ENCODE assay signal across 24 cellular contexts in genomic region chr10:1280436-1281401, GRCh38.
DNase-seq lines count a peak whose midpoint lies in the region; ATAC-seq and TF ChIP-seq lines count a peak whose summit lies in the region.
"Had no signal": no experiment of that assay in that cellular context is flagged by ENCODE, and none has a peak within 500 bp of the region (broad histone marks: within the 10 kb centered on the region; RNA-seq: fewer than 3 reads in every experiment).

No MANE protein-coding gene starts in this region.

- H2AFZ ChIP-seq in neural progenitor cell (replicated peaks), result no peak overlapping the region

- H3K9ac ChIP-seq in HUES6 (ENCODE audit: low read length) (peak overlapping the region; percentile 16), neural progenitor cell (no peak overlapping the region)

- no peaks in the 10 kb centered on the region for H3K79me2 ChIP-seq in neural progenitor cell (ENCODE audit: low read depth)

- H3K4me1 ChIP-seq in HUES6 (ENCODE audit: control insufficient read depth, insufficient read depth, low read length) (peaks cover 4% of the 10 kb centered on the region; the same call in 1 of the 2 replicates), neural progenitor cell (peaks cover 7% of the 10 kb centered on the region)
- H3K4me1 ChIP-seq: BE2C had no signal

- H3K4me3 ChIP-seq in HUES6 (ENCODE audit: low read depth, low read length) (no peak overlapping the region), neural progenitor cell (no peak overlapping the region), H7 (ENCODE audit: insufficient read depth, low read depth, low read length) (no peak overlapping the region)

- no peaks in the 10 kb centered on the region for H3K27me3 ChIP-seq in HUES6 (ENCODE audit: control insufficient read depth, insufficient read depth, low read length)
- H3K27me3 ChIP-seq in neural progenitor cell, result no peaks in the 10 kb centered on the region
- H3K27me3 ChIP-seq in H7 (ENCODE audit: control insufficient read depth, insufficient read depth, low read length), result no peaks in the 10 kb centered on the region
- H3K27me3 ChIP-seq: BE2C had no signal

- POLR2A ChIA-PET in activated CD8-positive, alpha-beta T cell treated with anti-CD3 and anti-CD28 coated beads, Interleukin-2, amount 10 ng/mL, durations not matched to agents 7 days and 5 days (lab: Charles Lee), result interaction anchor here (0.6 kb wide), 1 partner anchor 103 kb away, joined by 3 read pairs; no protein-coding TSS in a partner anchor
- POLR2A ChIA-PET in activated CD8-positive, alpha-beta T cell treated with anti-CD3 and anti-CD28 coated beads for 36 hours (lab: Charles Lee), result interaction anchor here (1.0 kb wide), 1 partner anchor 17 kb away, joined by 3 read pairs; no protein-coding TSS in a partner anchor
- POLR2A ChIA-PET in activated CD4-positive, alpha-beta T cell treated with anti-CD3 and anti-CD28 coated beads, Interleukin-2, amount 10 ng/mL, durations not matched to agents 7 days and 5 days (lab: Charles Lee), result no interaction called here

- H3K36me3 Mint-ChIP-seq in activated CD8-positive, alpha-beta T cell treated with anti-CD3 and anti-CD28 coated beads, Interleukin-2, amount 10 ng/mL, durations not matched to agents 7 days and 5 days (ENCODE audit: low read depth), result no peaks in the 10 kb centered on the region
- no peaks in the 10 kb centered on the region for H3K36me3 Mint-ChIP-seq in activated CD8-positive, alpha-beta T cell treated with anti-CD3 and anti-CD28 coated beads for 36 hours (ENCODE audit: low read depth)
- H3K36me3 Mint-ChIP-seq in neural progenitor cell, result no peaks in the 10 kb centered on the region
- no peaks in the 10 kb centered on the region for H3K36me3 Mint-ChIP-seq in activated CD4-positive, alpha-beta T cell treated with anti-CD3 and anti-CD28 coated beads, Interleukin-2, amount 10 ng/mL, durations not matched to agents 7 days and 5 days (ENCODE audit: low read depth)
- H3K36me3 Mint-ChIP-seq: CD14-positive monocyte; CD8-positive, alpha-beta memory T cell had no signal

- no peak for TF ChIP-seq CTCF in activated CD8-positive, alpha-beta T cell treated with anti-CD3 and anti-CD28 coated beads for 36 hours (IDR thresholded peaks at IDR 0.05)
- no peak for TF ChIP-seq CTCF in neural progenitor cell (IDR thresholded peaks at IDR 0.05)

- no peak overlapping the region for H3K27ac Mint-ChIP-seq in activated CD8-positive, alpha-beta T cell treated with anti-CD3 and anti-CD28 coated beads, Interleukin-2, amount 10 ng/mL, durations not matched to agents 7 days and 5 days
- H3K27ac Mint-ChIP-seq in activated CD8-positive, alpha-beta T cell treated with anti-CD3 and anti-CD28 coated beads for 36 hours, result no peak overlapping the region
- H3K27ac Mint-ChIP-seq in neural progenitor cell, result peak overlapping the region; percentile 54
- no peak overlapping the region for H3K27ac Mint-ChIP-seq in activated CD4-positive, alpha-beta T cell treated with anti-CD3 and anti-CD28 coated beads, Interleukin-2, amount 10 ng/mL, durations not matched to agents 7 days and 5 days
- H3K27ac Mint-ChIP-seq: CD14-positive monocyte, HFFc6 had no signal

- intact Hi-C loops in activated CD8-positive, alpha-beta T cell treated with anti-CD3 and anti-CD28 coated beads for 36 hours (cut with micrococcal nuclease), result no loop called here

- no peaks in the 10 kb centered on the region for H3K4me1 Mint-ChIP-seq in activated CD8-positive, alpha-beta T cell treated with anti-CD3 and anti-CD28 coated beads, Interleukin-2, amount 10 ng/mL, durations not matched to agents 7 days and 5 days (ENCODE audit: low read depth)
- no peaks in the 10 kb centered on the region for H3K4me1 Mint-ChIP-seq in activated CD8-positive, alpha-beta T cell treated with anti-CD3 and anti-CD28 coated beads for 36 hours (ENCODE audit: low read depth)
- peaks cover 6% of the 10 kb centered on the region for H3K4me1 Mint-ChIP-seq in neural progenitor cell
- no peaks in the 10 kb centered on the region for H3K4me1 Mint-ChIP-seq in activated CD4-positive, alpha-beta T cell treated with anti-CD3 and anti-CD28 coated beads, Interleukin-2, amount 10 ng/mL, durations not matched to agents 7 days and 5 days
- H3K4me1 Mint-ChIP-seq: CD14-positive monocyte; CD8-positive, alpha-beta memory T cell had no signal

- no peak overlapping the region for H3K4me2 ChIP-seq in neural progenitor cell

- peaks cover 9% of the 10 kb centered on the region for H3K27me3 Mint-ChIP-seq in activated CD8-positive, alpha-beta T cell treated with anti-CD3 and anti-CD28 coated beads, Interleukin-2, amount 10 ng/mL, durations not matched to agents 7 days and 5 days (ENCODE audit: low read depth)
- H3K27me3 Mint-ChIP-seq in activated CD8-positive, alpha-beta T cell treated with anti-CD3 and anti-CD28 coated beads for 36 hours, result peaks cover 6% of the 10 kb centered on the region
- peaks cover 9% of the 10 kb centered on the region for H3K27me3 Mint-ChIP-seq in neural progenitor cell (ENCODE audit: insufficient read depth, low read depth)
- peaks cover 11% of the 10 kb centered on the region for H3K27me3 Mint-ChIP-seq in activated CD4-positive, alpha-beta T cell treated with anti-CD3 and anti-CD28 coated beads, Interleukin-2, amount 10 ng/mL, durations not matched to agents 7 days and 5 days

- H3K36me3 ChIP-seq in HUES6 (ENCODE audit: control insufficient read depth, insufficient read depth, low read length) (no peaks in the 10 kb centered on the region), neural progenitor cell (no peaks in the 10 kb centered on the region), H7 (replicated peaks; ENCODE audit: control insufficient read depth, insufficient read depth, low read length) (no peaks in the 10 kb centered on the region)
- H3K36me3 ChIP-seq: BE2C had no signal

- no peak overlapping the region; the same call in 1 of the 2 replicates for H3K27ac ChIP-seq in HUES6 (ENCODE audit: low read depth, low read length)
- H3K27ac ChIP-seq in neural progenitor cell, result no peak overlapping the region

- H3K9me3 Mint-ChIP-seq in activated CD8-positive, alpha-beta T cell treated with anti-CD3 and anti-CD28 coated beads, Interleukin-2, amount 10 ng/mL, durations not matched to agents 7 days and 5 days (ENCODE audit: insufficient read depth), result no peaks in the 10 kb centered on the region
- no peaks in the 10 kb centered on the region for H3K9me3 Mint-ChIP-seq in activated CD8-positive, alpha-beta T cell treated with anti-CD3 and anti-CD28 coated beads for 36 hours
- no peaks in the 10 kb centered on the region for H3K9me3 Mint-ChIP-seq in neural progenitor cell
- no peaks in the 10 kb centered on the region for H3K9me3 Mint-ChIP-seq in activated CD4-positive, alpha-beta T cell treated with anti-CD3 and anti-CD28 coated beads, Interleukin-2, amount 10 ng/mL, durations not matched to agents 7 days and 5 days
- H3K9me3 Mint-ChIP-seq: CD8-positive, alpha-beta memory T cell had no signal

- DNase-seq in activated CD8-positive, alpha-beta T cell treated with anti-CD3 and anti-CD28 coated beads, Interleukin-2, amount 10 ng/mL, durations not matched to agents 7 days and 5 days, result peak; percentile 17
- no peak for DNase-seq in activated CD8-positive, alpha-beta T cell treated with anti-CD3 and anti-CD28 coated beads for 36 hours
- DNase-seq in kidney glomerular epithelial cell (lab: John Stamatoyannopoulos, UW) (peak; percentile 26), neural progenitor cell (ENCODE audit: low spot score) (no peak), epidermal melanocyte (ENCODE audit: insufficient read length, low spot score) (no peak), H7 (no peak)
- no peak for DNase-seq in activated CD4-positive, alpha-beta T cell treated with anti-CD3 and anti-CD28 coated beads, Interleukin-2, amount 10 ng/mL, durations not matched to agents 7 days and 5 days
- DNase-seq: 8988T; ACHN; BE2C; CD8-positive, alpha-beta memory T cell; DND-41; HFFc6; KBM-7; MV-4-11; NCI-H1105; NCI-H1436 treated with DMSO at 0.1 percent for 48 hours; NCI-H187 treated with DMSO at 0.1 percent for 48 hours; NCI-H2107; NCI-H446; NCI-H524 treated with DMSO at 0.1 percent for 48 hours; NCI-H774 had no signal

- H3K4me3 Mint-ChIP-seq in activated CD8-positive, alpha-beta T cell treated with anti-CD3 and anti-CD28 coated beads, Interleukin-2, amount 10 ng/mL, durations not matched to agents 7 days and 5 days, result no peak overlapping the region
- H3K4me3 Mint-ChIP-seq in activated CD8-positive, alpha-beta T cell treated with anti-CD3 and anti-CD28 coated beads for 36 hours, result no peak overlapping the region
- no peak overlapping the region for H3K4me3 Mint-ChIP-seq in neural progenitor cell
- no peak overlapping the region for H3K4me3 Mint-ChIP-seq in activated CD4-positive, alpha-beta T cell treated with anti-CD3 and anti-CD28 coated beads, Interleukin-2, amount 10 ng/mL, durations not matched to agents 7 days and 5 days
- H3K4me3 Mint-ChIP-seq: CD14-positive monocyte; CD8-positive, alpha-beta memory T cell; HFFc6 had no signal

- no peaks in the 10 kb centered on the region for H3F3A ChIP-seq in neural progenitor cell (ENCODE audit: low read depth)

- ATAC-seq in activated CD8-positive, alpha-beta T cell treated with anti-CD3 and anti-CD28 coated beads, Interleukin-2, amount 10 ng/mL, durations not matched to agents 7 days and 5 days, result no peak
- no peak for ATAC-seq in activated CD8-positive, alpha-beta T cell treated with anti-CD3 and anti-CD28 coated beads for 36 hours

- no peaks in the 10 kb centered on the region for H4K20me1 ChIP-seq in neural progenitor cell (ENCODE audit: low read depth)

- H3K9me3 ChIP-seq in HUES6 (ENCODE audit: control insufficient read depth, insufficient read depth, low read depth, low read length) (no peaks in the 10 kb centered on the region), neural progenitor cell (ENCODE audit: low read depth) (no peaks in the 10 kb centered on the region)
- H3K9me3 ChIP-seq: BE2C had no signal

- CTCF ChIA-PET in activated CD8-positive, alpha-beta T cell treated with anti-CD3 and anti-CD28 coated beads, Interleukin-2, amount 10 ng/mL, durations not matched to agents 7 days and 5 days (lab: Charles Lee), result no interaction called here
- CTCF ChIA-PET in activated CD8-positive, alpha-beta T cell treated with anti-CD3 and anti-CD28 coated beads for 36 hours (lab: Charles Lee), result no interaction called here
- CTCF ChIA-PET in activated CD4-positive, alpha-beta T cell treated with anti-CD3 and anti-CD28 coated beads, Interleukin-2, amount 10 ng/mL, durations not matched to agents 7 days and 5 days (lab: Charles Lee), result no interaction called here

Comparison
In these comparisons a context has a peak if more than half of its experiments do, and no peak if none do; other contexts are left out.
1. DNase-seq: peak in activated CD8-positive, alpha-beta T cell treated with anti-CD3 and anti-CD28 coated beads, Interleukin-2, amount 10 ng/mL, durations not matched to agents 7 days and 5 days (single experiment) and kidney glomerular epithelial cell (single experiment); none in activated CD8-positive, alpha-beta T cell treated with anti-CD3 and anti-CD28 coated beads for 36 hours (single experiment), neural progenitor cell (single experiment), epidermal melanocyte (single experiment), H7 (single experiment) and activated CD4-positive, alpha-beta T cell treated with anti-CD3 and anti-CD28 coated beads, Interleukin-2, amount 10 ng/mL, durations not matched to agents 7 days and 5 days (single experiment).